Comparison of ENCODE assay signal across 17 cellular contexts in genomic region chr1:208524376-208524775, GRCh38.
A peak's percentile ranks its signal among the peaks of the same experiment; 100 is the strongest.
DNase-seq lines count a peak whose midpoint lies in the region; ATAC-seq and TF ChIP-seq lines count a peak whose summit lies in the region.
"Had no signal": no experiment of that assay in that cellular context is flagged by ENCODE, and none has a peak within 500 bp of the region (broad histone marks: within the 10 kb centered on the region; RNA-seq: fewer than 3 reads in every experiment).

No MANE protein-coding gene starts in this region.

- H3K27ac ChIP-seq in left lung: no peak overlapping the region
- peak overlapping the region; percentile 36 for H3K27ac ChIP-seq in smooth muscle cell (ENCODE audit: low read depth)
- no peak overlapping the region for H3K27ac ChIP-seq in tibial nerve

- H3K4me1 ChIP-seq in left lung (no peaks in the 10 kb centered on the region), smooth muscle cell (ENCODE audit: low read depth) (no peaks in the 10 kb centered on the region), tibial nerve (peaks cover 0 to 6% (median 0%) of the 10 kb centered on the region in 4 donors)

- intact Hi-C loops in left lung (cut with DNase I): no loop called here

- H3K9me3 ChIP-seq in left lung (no peaks in the 10 kb centered on the region), smooth muscle cell (replicated peaks; ENCODE audit: low read depth) (no peaks in the 10 kb centered on the region), tibial nerve (no peaks in the 10 kb centered on the region)
- H3K9me3 ChIP-seq: SK-N-SH had no signal

- peak overlapping the region; percentile 21 for H3K4me2 ChIP-seq in smooth muscle cell
- H3K4me2 ChIP-seq: SK-N-SH had no signal

- DNase-seq in EL (peak; percentile 11), epithelial cell of esophagus (ENCODE audit: low read depth) (peak; percentile 62), left lung (no peak), smooth muscle cell (lab: John Stamatoyannopoulos, UW; ENCODE audit: unreplicated experiment) (no peak), NCI-H2081 treated with DMSO at 0.1 percent for 48 hours (lab: John Stamatoyannopoulos, UW) (no peak), tibial nerve (ENCODE audit: low spot score in 2 of 2) (no peak), ecto neural progenitor cell (ENCODE audit: low spot score) (no peak)
- DNase-seq: ACHN, AML-193, KBM-7, NCI-H1105 treated with DMSO at 0.1 percent for 48 hours, NCI-H1694 treated with DMSO at 0.1 percent for 48 hours, NCI-H2107, NCI-H2227 treated with DMSO at 0.1 percent for 48 hours, NCI-H510A treated with DMSO at 0.1 percent for 48 hours, SHP77 treated with DMSO at 0.1 percent for 48 hours, SK-N-SH had no signal

- no peak overlapping the region for H3K9ac ChIP-seq in smooth muscle cell (ENCODE audit: low read depth)
- H3K9ac ChIP-seq: SK-N-SH had no signal

- TF ChIP-seq CTCF in epithelial cell of esophagus (IDR thresholded peaks at IDR 0.05; ENCODE audit: insufficient read depth, low read depth, low read length, missing control alignments): no peak
- TF ChIP-seq CTCF in left lung (IDR thresholded peaks at IDR 0.05): no peak
- TF ChIP-seq CTCF in smooth muscle cell (IDR thresholded peaks at IDR 0.05; ENCODE audit: borderline replicate concordance, insufficient read depth, poor library complexity, severe bottlenecking): no peak
- no peak for TF ChIP-seq CTCF in tibial nerve (IDR thresholded peaks at IDR 0.05)

- no peak overlapping the region for H3K4me3 ChIP-seq in epithelial cell of esophagus (ENCODE audit: low read length)
- H3K4me3 ChIP-seq in left lung: no peak overlapping the region
- no peak overlapping the region for H3K4me3 ChIP-seq in smooth muscle cell
- no peak overlapping the region for H3K4me3 ChIP-seq in tibial nerve

- no peak overlapping the region for H2AFZ ChIP-seq in smooth muscle cell (ENCODE audit: low read depth)

- H3K79me2 ChIP-seq in smooth muscle cell (ENCODE audit: low read depth): no peaks in the 10 kb centered on the region

- H3K27me3 ChIP-seq in left lung (peaks cover 0 to 7% of the 10 kb centered on the region in 2 donors), smooth muscle cell (ENCODE audit: low read depth) (no peaks in the 10 kb centered on the region), tibial nerve (no peaks in the 10 kb centered on the region)

- no peaks in the 10 kb centered on the region for H3F3A ChIP-seq in smooth muscle cell (ENCODE audit: low read depth)

- H4K20me1 ChIP-seq in smooth muscle cell (ENCODE audit: low read depth): no peaks in the 10 kb centered on the region

- TF ChIP-seq EP300 in tibial nerve (IDR thresholded peaks at IDR 0.05): no peak

- TF ChIP-seq POLR2A in tibial nerve (IDR thresholded peaks at IDR 0.05): no peak

- H3K36me3 ChIP-seq in left lung (no peaks in the 10 kb centered on the region), smooth muscle cell (ENCODE audit: low read depth) (no peaks in the 10 kb centered on the region), tibial nerve (no peaks in the 10 kb centered on the region)

- WGBS in smooth muscle cell (ENCODE audit: low lambda C conversion rate): 72% methylated on average over 4 of the region's 4 CpGs
- WGBS in tibial nerve, 2 donors: 96 to 98% methylated on average over 4 of the region's 4 CpGs

- ATAC-seq in left lung: peak; percentile 44

Comparison
In these comparisons a context has a peak if more than half of its experiments do, and no peak if none do; other contexts are left out.
1. DNase-seq: peak in EL (single experiment) and epithelial cell of esophagus (single experiment); none in left lung (0 of 2), smooth muscle cell (single experiment), NCI-H2081 treated with DMSO at 0.1 percent for 48 hours (single experiment), tibial nerve (0 of 2) and ecto neural progenitor cell (single experiment).